In the genomic region with DNA sequence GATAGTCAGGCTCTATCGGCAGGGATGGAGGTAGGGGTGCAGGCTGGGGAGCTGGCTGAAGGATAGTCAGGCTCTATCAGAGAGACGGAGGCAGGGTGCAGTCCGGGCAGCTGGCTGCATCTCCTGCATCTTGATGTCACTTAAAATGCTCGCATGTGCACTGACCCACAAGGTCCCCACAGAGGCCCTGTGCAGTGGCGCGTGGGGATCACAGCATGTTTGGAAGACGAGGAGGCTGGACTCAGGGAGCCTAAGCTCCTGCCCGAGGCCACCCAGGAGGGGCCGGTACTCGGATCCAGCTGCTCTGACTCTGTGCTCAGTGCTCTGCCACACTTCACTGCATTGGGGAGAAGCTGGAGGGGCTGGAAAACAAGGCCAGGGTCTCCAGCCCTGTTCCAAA, we compare ENCODE assay signal across 14 cellular contexts.
"Had no signal": no experiment of that assay in that cellular context is flagged by ENCODE, and none has a peak within 500 bp of the region (broad histone marks: within the 10 kb centered on the region; RNA-seq: fewer than 3 reads in every experiment).

No MANE protein-coding gene starts in this region.

- ATAC-seq: gastrocnemius medialis, left colon, natural killer cell, SK-N-SH treated with all-trans-retinoic acid at 6 μM for 48 hours, T-cell had no signal

- DNase-seq: activated T-cell treated with anti-CD3 and anti-CD28 coated beads, Interleukin-2, amount 50 U/mL, for 48 hours; hypothalamus; mammary epithelial cell; natural killer cell; stimulated activated CD4-positive, alpha-beta T cell treated with anti-CD3 and anti-CD28 coated beads, Interleukin-4, amount 100 ng/mL, for 4 hours; T-cell; thyroid gland had no signal

- H3K36me3 ChIP-seq: esophagus muscularis mucosa, gastrocnemius medialis, ovary, thyroid gland had no signal

- H3K27ac ChIP-seq: coronary artery, esophagus muscularis mucosa, gastrocnemius medialis, ovary, thyroid gland, VCaP had no signal

- H3K9me3 ChIP-seq: esophagus muscularis mucosa, gastrocnemius medialis, ovary, thyroid gland had no signal

- H3K27me3 ChIP-seq: gastrocnemius medialis, ovary, thyroid gland had no signal

- H3K4me3 ChIP-seq: coronary artery, esophagus muscularis mucosa, gastrocnemius medialis, ovary, thyroid gland had no signal

- H3K4me1 ChIP-seq: esophagus muscularis mucosa, gastrocnemius medialis, thyroid gland had no signal
